Comparison of ENCODE assay signal across 14 cellular contexts in genomic region chr1:191993549-191993948, GRCh38.
DNase-seq lines count a peak whose midpoint lies in the region; ATAC-seq and TF ChIP-seq lines count a peak whose summit lies in the region.
"Had no signal": no experiment of that assay in that cellular context is flagged by ENCODE, and none has a peak within 500 bp of the region (broad histone marks: within the 10 kb centered on the region; RNA-seq: fewer than 3 reads in every experiment).

No MANE protein-coding gene starts in this region.

- H3K4me1 ChIP-seq in foreskin keratinocyte = no peaks in the 10 kb centered on the region
- H3K4me1 ChIP-seq: uterus had no signal

- no peaks in the 10 kb centered on the region for H3K27me3 ChIP-seq in foreskin keratinocyte
- H3K27me3 ChIP-seq: dorsolateral prefrontal cortex, uterus had no signal

- TF ChIP-seq CTCF in AG09309 (IDR thresholded peaks at IDR 0.05; ENCODE audit: control insufficient read depth, insufficient read depth, low read depth, low read length, missing control alignments) (peak; percentile 40), foreskin keratinocyte (conservative IDR thresholded peaks at IDR 0.05) (peak; percentile 64)

- DNase-seq in AG09309 (ENCODE audit: low read depth) (no peak), HT-29 (ENCODE audit: low spot score) (peak; percentile 45), foreskin keratinocyte (peak; percentile 2 to 44), head of caudate nucleus (no peak), ureter (ENCODE audit: low spot score) (no peak)
- DNase-seq: activated CD4-positive, alpha-beta T cell treated with anti-CD3 and anti-CD28 coated beads, Interleukin-2, amount 10 ng/mL, durations not matched to agents 24 days and 14 days; DMS153; dorsolateral prefrontal cortex; midbrain; NCI-H2171 treated with DMSO at 0.1 percent for 48 hours; uterus had no signal

- intact Hi-C loops in head of caudate nucleus (cut with DNase I) = no loop called here

- no peak overlapping the region for H3K27ac ChIP-seq in foreskin keratinocyte
- H3K27ac ChIP-seq: dorsolateral prefrontal cortex, uterus had no signal

- peak; percentile 71 for ATAC-seq in SK-N-SH treated with all-trans-retinoic acid at 6 μM for 48 hours
- ATAC-seq in foreskin keratinocyte = peak; percentile 53
- no peak for ATAC-seq in HG02798 (IDR thresholded peaks at IDR 0.05; ENCODE audit: poor library complexity, unreplicated experiment)
- ATAC-seq in GM19328 (IDR thresholded peaks at IDR 0.05; ENCODE audit: unreplicated experiment) = no peak

- no peak overlapping the region for H3K4me3 ChIP-seq in AG09309 (ENCODE audit: control insufficient read depth, low read depth, low read length)
- H3K4me3 ChIP-seq: dorsolateral prefrontal cortex, uterus had no signal

TF ChIP-seq in SK-N-SH treated with all-trans-retinoic acid at 6 μM for 48 hours, 23 proteins besides CTCF, POLR2A, EP300 and RAD21:
- TF ChIP-seq BACH2 (CRISPR knock-in tag; IDR thresholded peaks at IDR 0.05; ENCODE audit: borderline replicate concordance) (no peak), ESRRG (CRISPR knock-in tag; IDR thresholded peaks at IDR 0.05) (no peak), SNAI2 (CRISPR knock-in tag; IDR thresholded peaks at IDR 0.05) (no peak), CSDC2 (CRISPR knock-in tag; IDR thresholded peaks at IDR 0.05) (no peak), ZC3H10 (CRISPR knock-in tag; IDR thresholded peaks at IDR 0.05) (no peak), TCF4 (CRISPR knock-in tag; IDR thresholded peaks at IDR 0.05; ENCODE audit: borderline replicate concordance) (no peak), CREB5 (CRISPR knock-in tag; IDR thresholded peaks at IDR 0.05; ENCODE audit: low read depth) (no peak), GLIS3 (CRISPR knock-in tag; IDR thresholded peaks at IDR 0.05) (no peak), ARNTL (CRISPR knock-in tag; IDR thresholded peaks at IDR 0.05; ENCODE audit: borderline replicate concordance, low read depth) (no peak), PPARA (CRISPR knock-in tag; IDR thresholded peaks at IDR 0.05; ENCODE audit: borderline replicate concordance) (no peak), ZFP30 (CRISPR knock-in tag; IDR thresholded peaks at IDR 0.05) (no peak), ISL1 (CRISPR knock-in tag; IDR thresholded peaks at IDR 0.05) (no peak)
- TF ChIP-seq, protein P1, sequence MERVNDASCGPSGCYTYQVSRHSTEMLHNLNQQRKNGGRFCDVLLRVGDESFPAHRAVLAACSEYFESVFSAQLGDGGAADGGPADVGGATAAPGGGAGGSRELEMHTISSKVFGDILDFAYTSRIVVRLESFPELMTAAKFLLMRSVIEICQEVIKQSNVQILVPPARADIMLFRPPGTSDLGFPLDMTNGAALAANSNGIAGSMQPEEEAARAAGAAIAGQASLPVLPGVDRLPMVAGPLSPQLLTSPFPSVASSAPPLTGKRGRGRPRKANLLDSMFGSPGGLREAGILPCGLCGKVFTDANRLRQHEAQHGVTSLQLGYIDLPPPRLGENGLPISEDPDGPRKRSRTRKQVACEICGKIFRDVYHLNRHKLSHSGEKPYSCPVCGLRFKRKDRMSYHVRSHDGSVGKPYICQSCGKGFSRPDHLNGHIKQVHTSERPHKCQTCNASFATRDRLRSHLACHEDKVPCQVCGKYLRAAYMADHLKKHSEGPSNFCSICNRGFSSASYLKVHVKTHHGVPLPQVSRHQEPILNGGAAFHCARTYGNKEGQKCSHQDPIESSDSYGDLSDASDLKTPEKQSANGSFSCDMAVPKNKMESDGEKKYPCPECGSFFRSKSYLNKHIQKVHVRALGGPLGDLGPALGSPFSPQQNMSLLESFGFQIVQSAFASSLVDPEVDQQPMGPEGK (CRISPR knock-in tag; IDR thresholded peaks at IDR 0.05; ENCODE audit: borderline replicate concordance) = no peak
- TF ChIP-seq, protein P2, sequence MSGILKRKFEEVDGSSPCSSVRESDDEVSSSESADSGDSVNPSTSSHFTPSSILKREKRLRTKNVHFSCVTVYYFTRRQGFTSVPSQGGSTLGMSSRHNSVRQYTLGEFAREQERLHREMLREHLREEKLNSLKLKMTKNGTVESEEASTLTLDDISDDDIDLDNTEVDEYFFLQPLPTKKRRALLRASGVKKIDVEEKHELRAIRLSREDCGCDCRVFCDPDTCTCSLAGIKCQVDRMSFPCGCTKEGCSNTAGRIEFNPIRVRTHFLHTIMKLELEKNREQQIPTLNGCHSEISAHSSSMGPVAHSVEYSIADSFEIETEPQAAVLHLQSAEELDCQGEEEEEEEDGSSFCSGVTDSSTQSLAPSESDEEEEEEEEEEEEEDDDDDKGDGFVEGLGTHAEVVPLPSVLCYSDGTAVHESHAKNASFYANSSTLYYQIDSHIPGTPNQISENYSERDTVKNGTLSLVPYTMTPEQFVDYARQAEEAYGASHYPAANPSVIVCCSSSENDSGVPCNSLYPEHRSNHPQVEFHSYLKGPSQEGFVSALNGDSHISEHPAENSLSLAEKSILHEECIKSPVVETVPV (CRISPR knock-in tag; IDR thresholded peaks at IDR 0.05) = no peak

Comparison
In these comparisons a context has a peak if more than half of its experiments do, and no peak if none do; other contexts are left out.
1. DNase-seq: peak in HT-29 (single experiment) and foreskin keratinocyte (2 of 2); none in AG09309 (single experiment), head of caudate nucleus (0 of 42) and ureter (single experiment).
2. ATAC-seq: peak in SK-N-SH treated with all-trans-retinoic acid at 6 μM for 48 hours (single experiment) and foreskin keratinocyte (single experiment); none in HG02798 (single experiment) and GM19328 (single experiment).